Comparison of ENCODE assay signal across 1 cellular context in the genomic region with DNA sequence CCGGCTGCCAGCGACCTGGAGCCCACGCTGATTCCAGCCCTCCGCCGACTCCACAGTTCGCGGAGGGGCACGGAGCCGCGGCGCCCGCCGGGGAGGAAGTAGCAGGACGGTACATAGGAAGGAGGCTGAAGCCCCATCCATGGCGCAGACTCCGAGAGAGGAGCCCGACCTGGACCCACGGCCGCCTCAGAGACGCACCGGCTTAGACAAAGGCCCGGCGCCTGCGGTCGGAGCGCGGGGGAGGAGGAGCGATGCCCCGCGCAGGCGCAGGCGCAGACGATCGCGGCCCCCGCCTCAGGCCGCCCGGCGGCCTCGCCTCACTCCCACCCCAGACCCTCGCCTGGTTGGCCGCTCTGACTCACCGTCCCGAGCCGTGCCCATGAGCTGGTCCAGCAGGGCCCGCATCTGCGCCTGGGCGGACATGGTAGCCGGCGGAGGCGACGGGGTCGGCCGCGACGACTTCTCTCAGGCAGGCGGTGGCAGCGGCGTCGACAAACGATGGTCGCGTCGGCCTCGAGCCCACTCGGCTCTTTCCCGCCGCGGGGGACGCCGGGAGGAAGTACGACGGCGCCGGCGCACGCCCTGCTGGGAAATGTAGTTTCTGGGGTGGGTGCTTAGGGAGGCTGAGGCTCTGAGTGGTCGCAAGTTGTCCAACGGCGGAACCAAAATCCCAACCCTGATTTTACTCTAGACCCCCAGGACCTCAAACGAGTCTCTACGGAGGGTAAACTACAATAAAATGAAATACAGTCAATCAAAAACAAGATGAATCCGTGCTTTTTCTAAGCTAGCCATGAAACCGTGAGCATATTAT.
TF ChIP-seq lines count a peak whose summit lies in the region.

A gene with protein sequence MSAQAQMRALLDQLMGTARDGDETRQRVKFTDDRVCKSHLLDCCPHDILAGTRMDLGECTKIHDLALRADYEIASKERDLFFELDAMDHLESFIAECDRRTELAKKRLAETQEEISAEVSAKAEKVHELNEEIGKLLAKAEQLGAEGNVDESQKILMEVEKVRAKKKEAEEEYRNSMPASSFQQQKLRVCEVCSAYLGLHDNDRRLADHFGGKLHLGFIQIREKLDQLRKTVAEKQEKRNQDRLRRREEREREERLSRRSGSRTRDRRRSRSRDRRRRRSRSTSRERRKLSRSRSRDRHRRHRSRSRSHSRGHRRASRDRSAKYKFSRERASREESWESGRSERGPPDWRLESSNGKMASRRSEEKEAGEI (minus strand): TSS at position 533 of the 814 bp plus-strand sequence. CDS start 110 bp downstream, at position 423.

TF ChIP-seq in K562, 482 proteins besides CTCF, POLR2A, EP300 and RAD21 (continued from another document):
- no peak for TF ChIP-seq MCM5 (IDR thresholded peaks at IDR 0.05; ENCODE audit: low read depth)
